Comparison of ENCODE assay signal across 18 cellular contexts in the genomic region with DNA sequence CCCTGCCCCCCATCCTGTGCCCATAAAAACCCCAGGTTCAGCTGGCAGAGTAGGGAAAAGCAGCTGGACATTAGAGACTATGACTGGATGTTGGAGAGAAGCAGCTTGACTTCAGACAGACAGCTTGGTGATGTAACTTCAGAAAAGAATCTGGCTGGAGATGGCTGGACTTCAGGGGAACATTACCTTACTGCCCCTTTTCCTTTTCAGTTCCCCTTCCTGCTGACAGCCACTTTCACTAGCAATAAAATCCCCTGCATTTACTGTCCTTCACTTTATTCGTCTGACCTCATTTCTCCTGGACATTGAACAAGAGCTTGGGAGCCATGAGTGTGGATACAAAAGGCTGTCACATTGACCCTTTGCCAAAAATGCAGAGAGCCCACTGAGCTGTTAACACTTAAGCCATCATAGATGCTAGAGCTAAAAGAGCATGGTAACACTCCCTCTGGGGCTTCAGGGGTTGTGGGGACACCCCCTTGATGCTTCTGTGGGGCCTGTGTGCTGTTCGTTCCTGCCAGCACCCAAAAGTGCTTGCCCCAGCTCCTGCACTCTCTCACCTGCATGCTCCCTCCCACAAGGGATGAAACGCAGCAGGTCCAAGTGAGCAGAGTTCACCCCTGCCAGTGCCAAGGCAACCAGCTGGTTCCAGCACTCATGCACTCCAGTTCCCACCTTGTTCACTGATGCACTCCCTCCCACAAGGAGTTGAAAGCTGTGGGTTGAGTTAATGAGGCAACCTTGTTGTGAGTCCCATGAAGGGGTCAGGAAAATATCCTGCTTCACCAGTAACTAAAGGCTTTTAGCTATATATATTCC.
A peak's percentile ranks its signal among the peaks of the same experiment; 100 is the strongest.
DNase-seq lines count a peak whose midpoint lies in the region; ATAC-seq, FAIRE-seq and TF ChIP-seq lines count a peak whose summit lies in the region.
"Had no signal": no experiment of that assay in that cellular context is flagged by ENCODE, and none has a peak within 500 bp of the region (broad histone marks: within the 10 kb centered on the region; RNA-seq: fewer than 3 reads in every experiment).

No MANE protein-coding gene starts in this region.

- H3K27ac ChIP-seq in mesendoderm (ENCODE audit: low read depth, low read length) = no peak overlapping the region
- H3K27ac ChIP-seq: KMS-11, SJCRH30 had no signal

- H3K4me1 Mint-ChIP-seq in activated CD4-positive, alpha-beta T cell treated with anti-CD3 and anti-CD28 coated beads, Interleukin-2, amount 10 ng/mL, durations not matched to agents 24 days and 14 days = no peaks in the 10 kb centered on the region
- no peaks in the 10 kb centered on the region for H3K4me1 Mint-ChIP-seq in T-cell
- H3K4me1 Mint-ChIP-seq: CD14-positive monocyte had no signal

- CTCF ChIA-PET in T-cell (lab: Charles Lee) = no interaction called here

- H2AK5ac ChIP-seq in mesendoderm (ENCODE audit: low read length) = no peak overlapping the region

- H2BK120ac ChIP-seq in mesendoderm (ENCODE audit: low read depth, low read length) = no peak overlapping the region

- H3K4me3 Mint-ChIP-seq in activated CD4-positive, alpha-beta T cell treated with anti-CD3 and anti-CD28 coated beads, Interleukin-2, amount 10 ng/mL, durations not matched to agents 24 days and 14 days = no peak overlapping the region
- H3K4me3 Mint-ChIP-seq in T-cell = no peak overlapping the region
- H3K4me3 Mint-ChIP-seq: CD14-positive monocyte; T-helper 1 cell treated with Interleukin-12 subunit alpha and Interleukin-12 subunit beta and Interleukin-4 antibody, amounts not matched to agents 30 μg/mL and 1 μg/mL, for 36 hours had no signal

- DNase-seq in GM12891 (ENCODE audit: insufficient read length, low spot score) (no peak), cerebellar nuclear complex (lab: John Stamatoyannopoulos, UW) (peak; percentile 47 to 54), mesendoderm (no peak), T-cell (no peak), NCI-H345 treated with DMSO at 0.1 percent for 48 hours (lab: John Stamatoyannopoulos, UW; ENCODE audit: unreplicated experiment) (no peak)
- DNase-seq in activated CD4-positive, alpha-beta T cell treated with anti-CD3 and anti-CD28 coated beads, Interleukin-2, amount 10 ng/mL, durations not matched to agents 24 days and 14 days = no peak
- DNase-seq: ACHN, DND-41, NCI-H187, NCI-H2107, NCI-H345, SJCRH30 had no signal

- H3K36me3 Mint-ChIP-seq in activated CD4-positive, alpha-beta T cell treated with anti-CD3 and anti-CD28 coated beads, Interleukin-2, amount 10 ng/mL, durations not matched to agents 24 days and 14 days (ENCODE audit: low read depth) = no peaks in the 10 kb centered on the region
- no peaks in the 10 kb centered on the region for H3K36me3 Mint-ChIP-seq in T-cell
- H3K36me3 Mint-ChIP-seq: CD14-positive monocyte had no signal

- no peak overlapping the region for H2BK5ac ChIP-seq in mesendoderm (ENCODE audit: low read length)

- H4K5ac ChIP-seq in mesendoderm (ENCODE audit: low read length) = no peak overlapping the region

- no peaks in the 10 kb centered on the region for H3K9me3 Mint-ChIP-seq in activated CD4-positive, alpha-beta T cell treated with anti-CD3 and anti-CD28 coated beads, Interleukin-2, amount 10 ng/mL, durations not matched to agents 24 days and 14 days
- H3K9me3 Mint-ChIP-seq in T-cell = no peaks in the 10 kb centered on the region
- H3K9me3 Mint-ChIP-seq: T-helper 1 cell treated with Interleukin-12 subunit alpha and Interleukin-12 subunit beta and Interleukin-4 antibody, amounts not matched to agents 30 μg/mL and 1 μg/mL, for 36 hours had no signal

- H2BK15ac ChIP-seq in mesendoderm (replicated peaks; ENCODE audit: low read depth) = no peak overlapping the region

- H3K9ac ChIP-seq in mesendoderm (ENCODE audit: low read length) = no peak overlapping the region
- H3K9ac ChIP-seq: KMS-11 had no signal

- POLR2A ChIA-PET in T-cell (lab: Charles Lee) = interaction anchor here in 1 of 2 donors (0.5 kb wide), 1 partner anchor 61 kb away, joined by 6 read pairs; no protein-coding TSS in a partner anchor

- no peak overlapping the region for H3K18ac ChIP-seq in mesendoderm (ENCODE audit: low read length)

- H3K27ac Mint-ChIP-seq in activated CD4-positive, alpha-beta T cell treated with anti-CD3 and anti-CD28 coated beads, Interleukin-2, amount 10 ng/mL, durations not matched to agents 24 days and 14 days = no peak overlapping the region
- H3K27ac Mint-ChIP-seq in T-cell = no peak overlapping the region
- H3K27ac Mint-ChIP-seq: CD14-positive monocyte; T-helper 1 cell treated with Interleukin-12 subunit alpha and Interleukin-12 subunit beta and Interleukin-4 antibody, amounts not matched to agents 30 μg/mL and 1 μg/mL, for 36 hours had no signal

- ATAC-seq in GM21786 (IDR thresholded peaks at IDR 0.05; ENCODE audit: unreplicated experiment) (peak; percentile 65), T-cell (replicated peaks in 1 of 4) (no peak)

- no peak overlapping the region for H3K23ac ChIP-seq in mesendoderm (ENCODE audit: low read length)

- H3K27me3 ChIP-seq in mesendoderm (ENCODE audit: insufficient read depth, low read length, poor library complexity) = no peaks in the 10 kb centered on the region
- H3K27me3 ChIP-seq: SJCRH30 had no signal

- no peaks in the 10 kb centered on the region for H3K4me1 ChIP-seq in mesendoderm (ENCODE audit: control insufficient read depth, low read depth, low read length)
- H3K4me1 ChIP-seq: SJCRH30 had no signal

- FAIRE-seq in GM12891 (lab: Jason Lieb, UNC) = no peak
- FAIRE-seq: G401.6, H54 had no signal

- no peaks in the 10 kb centered on the region for H3K79me1 ChIP-seq in mesendoderm (ENCODE audit: low read length)

- no peaks in the 10 kb centered on the region for H3K27me3 Mint-ChIP-seq in activated CD4-positive, alpha-beta T cell treated with anti-CD3 and anti-CD28 coated beads, Interleukin-2, amount 10 ng/mL, durations not matched to agents 24 days and 14 days
- no peaks in the 10 kb centered on the region for H3K27me3 Mint-ChIP-seq in T-cell

- H3K4me2 ChIP-seq in mesendoderm (ENCODE audit: low read length) = no peak overlapping the region
- H3K4me2 ChIP-seq: KMS-11 had no signal

- H3K4ac ChIP-seq in mesendoderm (ENCODE audit: low read depth, low read length) = no peak overlapping the region

- H4K8ac ChIP-seq in mesendoderm (ENCODE audit: low read depth, low read length) = no peak overlapping the region

- no peak for TF ChIP-seq POLR2A in GM12891 (IDR thresholded peaks at IDR 0.05; ENCODE audit: low read depth, low read length)

- no peak overlapping the region for H3K4me3 ChIP-seq in mesendoderm (ENCODE audit: low read length)
- H3K4me3 ChIP-seq: SJCRH30 had no signal

- no peaks in the 10 kb centered on the region for H3K36me3 ChIP-seq in mesendoderm (ENCODE audit: control insufficient read depth, insufficient read depth, low read length)
- H3K36me3 ChIP-seq: SJCRH30 had no signal

- no CpG with 5 or more reads among the region's 3 CpGs for WGBS in mesendoderm (ENCODE audit: extremely low coverage, insufficient coverage, low lambda C conversion rate)

- H3K79me2 ChIP-seq in mesendoderm (ENCODE audit: control insufficient read depth, insufficient read depth, low read length) = no peaks in the 10 kb centered on the region

- intact Hi-C loops in activated CD4-positive, alpha-beta T cell treated with anti-CD3 and anti-CD28 coated beads, Interleukin-2, amount 10 ng/mL, durations not matched to agents 24 days and 14 days (cut with micrococcal nuclease) = no loop called here

- peak overlapping the region; percentile 22 for H3K56ac ChIP-seq in mesendoderm (ENCODE audit: low read length)

TF ChIP-seq in GM12891, 5 proteins besides CTCF, POLR2A, EP300 and RAD21:
- TF ChIP-seq SPI1 (IDR thresholded peaks at IDR 0.05; ENCODE audit: low read depth, low read length) (peak; percentile 54; the same call in 1 of the 2 replicates), PAX5 (IDR thresholded peaks at IDR 0.05; ENCODE audit: insufficient read depth, low read length, severe bottlenecking) (no peak), TAF1 (IDR thresholded peaks at IDR 0.05; ENCODE audit: low read depth, low read length) (no peak), POLR2AphosphoS5 (IDR thresholded peaks at IDR 0.05; ENCODE audit: low read depth, low read length) (no peak), POU2F2 (IDR thresholded peaks at IDR 0.05; ENCODE audit: low read depth, low read length) (no peak)

Comparison
In these comparisons a context has a peak if more than half of its experiments do, and no peak if none do; other contexts are left out.
1. DNase-seq: peak in cerebellar nuclear complex (2 of 2); none in GM12891 (single experiment), mesendoderm (single experiment), activated CD4-positive, alpha-beta T cell treated with anti-CD3 and anti-CD28 coated beads, Interleukin-2, amount 10 ng/mL, durations not matched to agents 24 days and 14 days (single experiment), T-cell (0 of 34) and NCI-H345 treated with DMSO at 0.1 percent for 48 hours (single experiment).